ENCODE assay signal across 20 cellular contexts in the genomic region with DNA sequence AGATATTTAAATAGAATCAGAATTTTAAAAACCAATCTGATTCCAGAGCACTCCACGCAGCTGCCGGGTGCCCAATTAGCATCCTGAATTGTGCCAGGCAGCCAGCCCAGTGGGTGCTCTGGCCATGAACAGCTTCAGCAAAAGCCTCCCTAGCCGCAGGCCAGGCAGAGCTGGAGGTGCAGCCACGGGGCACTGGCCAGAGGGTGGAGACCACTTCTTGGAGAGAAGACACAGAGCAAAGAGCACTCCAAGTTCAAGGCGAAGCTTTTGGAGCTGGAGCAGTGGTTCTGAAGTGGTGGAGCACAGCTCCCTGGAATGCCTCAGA.
"Had no signal": no experiment of that assay in that cellular context is flagged by ENCODE, and none has a peak within 500 bp of the region (broad histone marks: within the 10 kb centered on the region; RNA-seq: fewer than 3 reads in every experiment).

No MANE protein-coding gene starts in this region.

- H3K27ac ChIP-seq: adrenal gland, body of pancreas, cardiac muscle cell, colonic mucosa, left lung, lower lobe of right lung, parathyroid adenoma, psoas muscle, uterus had no signal

- H3K36me3 Mint-ChIP-seq: type B pancreatic cell had no signal

- DNase-seq: activated CD4-positive, alpha-beta T cell treated with anti-CD3 and anti-CD28 coated beads for 1 hour; activated effector memory CD4-positive, alpha-beta T cell treated with anti-CD3 and anti-CD28 coated beads, Interleukin-2, amount 50 U/mL, for 16 hours; adrenal gland; aorta; body of pancreas; cerebellar nuclear complex; colonic mucosa; effector CD8-positive, alpha-beta T cell; left lung; lower lobe of right lung; naive thymus-derived CD8-positive, alpha-beta T cell; occipital lobe; psoas muscle; stimulated activated naive CD4-positive, alpha-beta T cell treated with Interleukin-2 at 50 U/mL for 16 hours; T-helper 2 cell; uterus had no signal

- H3K79me2 ChIP-seq: parathyroid adenoma had no signal

- H3K9me3 Mint-ChIP-seq: neural crest cell had no signal

- H3K36me3 ChIP-seq: adrenal gland, cardiac muscle cell, colonic mucosa, left lung, lower lobe of right lung, uterus had no signal

- H2AFZ ChIP-seq: parathyroid adenoma had no signal

- H3K9ac ChIP-seq: parathyroid adenoma had no signal

- ATAC-seq: body of pancreas; left lung; lower lobe of right lung; naive thymus-derived CD8-positive, alpha-beta T cell; psoas muscle had no signal

- H3K4me3 ChIP-seq: adrenal gland, body of pancreas, cardiac muscle cell, colonic mucosa, left lung, lower lobe of right lung, psoas muscle, uterus had no signal

- H3K4me1 ChIP-seq: colonic mucosa, psoas muscle had no signal

- H3K9me3 ChIP-seq: adrenal gland, body of pancreas, colonic mucosa, left lung, lower lobe of right lung, psoas muscle, uterus had no signal

- H3K27me3 ChIP-seq: adrenal gland, body of pancreas, cardiac muscle cell, colonic mucosa, left lung, uterus had no signal

- H3K4me3 Mint-ChIP-seq: neural crest cell, type B pancreatic cell had no signal

- H3K27ac Mint-ChIP-seq: type B pancreatic cell had no signal
